Comparison of ENCODE assay signal across 17 cellular contexts in genomic region chr5:40603378-40603777, GRCh38.
DNase-seq lines count a peak whose midpoint lies in the region; ATAC-seq and TF ChIP-seq lines count a peak whose summit lies in the region.
"Had no signal": no experiment of that assay in that cellular context is flagged by ENCODE, and none has a peak within 500 bp of the region (broad histone marks: within the 10 kb centered on the region; RNA-seq: fewer than 3 reads in every experiment).

No MANE protein-coding gene starts in this region.

- ATAC-seq in T-helper 17 cell (no peak), HG03378 (IDR thresholded peaks at IDR 0.05; ENCODE audit: unreplicated experiment) (no peak)
- ATAC-seq: activated naive CD8-positive, alpha-beta T cell treated with anti-CD3 and anti-CD28 coated beads, Interleukin-2, amount 50 U/mL, for 24 hours; left colon had no signal

- no peak overlapping the region for H3K27ac Mint-ChIP-seq in T-helper 17 cell
- no peak overlapping the region for H3K27ac Mint-ChIP-seq in activated naive CD4-positive, alpha-beta T cell treated with anti-CD3 and anti-CD28 coated beads for 36 hours
- H3K27ac Mint-ChIP-seq: activated naive CD8-positive, alpha-beta T cell treated with anti-CD3 and anti-CD28 coated beads, Interleukin-2, amount 50 U/mL, for 24 hours had no signal

- H3K4me3 Mint-ChIP-seq in T-helper 17 cell, result no peak overlapping the region
- H3K4me3 Mint-ChIP-seq in activated naive CD4-positive, alpha-beta T cell treated with anti-CD3 and anti-CD28 coated beads for 36 hours, result no peak overlapping the region
- H3K4me3 Mint-ChIP-seq: activated naive CD8-positive, alpha-beta T cell treated with anti-CD3 and anti-CD28 coated beads, Interleukin-2, amount 50 U/mL, for 24 hours had no signal

- no peak overlapping the region for H3K27ac ChIP-seq in osteoblast (ENCODE audit: low read depth, low read length)
- H3K27ac ChIP-seq: hepatocyte, KMS-11, ovary had no signal

- H3K9me3 Mint-ChIP-seq in activated naive CD4-positive, alpha-beta T cell treated with anti-CD3 and anti-CD28 coated beads for 36 hours, result no peaks in the 10 kb centered on the region
- H3K9me3 Mint-ChIP-seq: activated naive CD8-positive, alpha-beta T cell treated with anti-CD3 and anti-CD28 coated beads, Interleukin-2, amount 50 U/mL, for 24 hours had no signal

- peaks cover 34% of the 10 kb centered on the region for H3K4me1 Mint-ChIP-seq in T-helper 17 cell
- peaks cover 47% of the 10 kb centered on the region for H3K4me1 Mint-ChIP-seq in activated naive CD4-positive, alpha-beta T cell treated with anti-CD3 and anti-CD28 coated beads for 36 hours (ENCODE audit: low read depth)

- no peak overlapping the region for H3K4me2 ChIP-seq in osteoblast (ENCODE audit: insufficient read depth, low read length)
- H3K4me2 ChIP-seq: hepatocyte, KMS-11 had no signal

- H3K27me3 ChIP-seq in MG63 (no peaks in the 10 kb centered on the region), osteoblast (ENCODE audit: insufficient read depth, low read length) (no peaks in the 10 kb centered on the region)
- H3K27me3 ChIP-seq: hepatocyte, ovary had no signal

- no peaks in the 10 kb centered on the region for H3K27me3 Mint-ChIP-seq in T-helper 17 cell
- H3K27me3 Mint-ChIP-seq in activated naive CD4-positive, alpha-beta T cell treated with anti-CD3 and anti-CD28 coated beads for 36 hours (ENCODE audit: low read depth), result no peaks in the 10 kb centered on the region
- H3K27me3 Mint-ChIP-seq: activated naive CD8-positive, alpha-beta T cell treated with anti-CD3 and anti-CD28 coated beads, Interleukin-2, amount 50 U/mL, for 24 hours had no signal

- intact Hi-C loops in activated naive CD4-positive, alpha-beta T cell treated with anti-CD3 and anti-CD28 coated beads for 36 hours (cut with micrococcal nuclease), result no loop called here

- H3K79me2 ChIP-seq in osteoblast (ENCODE audit: insufficient read depth, low read length), result no peaks in the 10 kb centered on the region
- H3K79me2 ChIP-seq: hepatocyte had no signal

- CTCF ChIA-PET in activated naive CD4-positive, alpha-beta T cell treated with anti-CD3 and anti-CD28 coated beads for 36 hours (lab: Charles Lee), result no interaction called here

- H3K4me3 ChIP-seq in MG63, result no peak overlapping the region
- no peak overlapping the region for H3K4me3 ChIP-seq in choroid plexus epithelial cell (ENCODE audit: low read depth, low read length)
- H3K4me3 ChIP-seq in osteoblast (ENCODE audit: insufficient read depth, low read length), result no peak overlapping the region
- H3K4me3 ChIP-seq: hepatocyte, ovary had no signal

- no peaks in the 10 kb centered on the region for H4K20me1 ChIP-seq in osteoblast (ENCODE audit: insufficient read depth, low read length)

- peaks cover 10% of the 10 kb centered on the region for H3K4me1 ChIP-seq in osteoblast (ENCODE audit: insufficient read depth, low read length)

- no peaks in the 10 kb centered on the region for H3K36me3 ChIP-seq in MG63
- no peaks in the 10 kb centered on the region for H3K36me3 ChIP-seq in osteoblast (ENCODE audit: insufficient read depth, low read length)
- H3K36me3 ChIP-seq: ovary had no signal

- TF ChIP-seq CTCF in choroid plexus epithelial cell (conservative IDR thresholded peaks at IDR 0.05; ENCODE audit: low read depth, low read length), result no peak
- no peak for TF ChIP-seq CTCF in osteoblast (IDR thresholded peaks at IDR 0.05; ENCODE audit: extremely low read depth, low read depth, low read length)

- H3K9me3 ChIP-seq in MG63 (no peaks in the 10 kb centered on the region), osteoblast (ENCODE audit: low read depth, low read length) (no peaks in the 10 kb centered on the region), T-helper 17 cell (ENCODE audit: control insufficient read depth, low read length, poor library complexity, severe bottlenecking) (no peaks in the 10 kb centered on the region)
- H3K9me3 ChIP-seq: ovary had no signal

- H2AFZ ChIP-seq in osteoblast (ENCODE audit: low read length), result no peak overlapping the region
- H2AFZ ChIP-seq: hepatocyte had no signal

- peaks cover 3% of the 10 kb centered on the region for H3K36me3 Mint-ChIP-seq in T-helper 17 cell (ENCODE audit: low read depth)
- H3K36me3 Mint-ChIP-seq in activated naive CD4-positive, alpha-beta T cell treated with anti-CD3 and anti-CD28 coated beads for 36 hours (ENCODE audit: low read depth), result no peaks in the 10 kb centered on the region

- DNase-seq in Daoy (ENCODE audit: low read depth) (peak; percentile 6), MG63 (peak; percentile 16), choroid plexus epithelial cell (ENCODE audit: low read depth) (peak; percentile 13), osteoblast (ENCODE audit: insufficient read length, low spot score, missing footprints) (peak; percentile 17), T-helper 17 cell (no peak)
- DNase-seq in activated naive CD4-positive, alpha-beta T cell treated with anti-CD3 and anti-CD28 coated beads for 36 hours, result no peak
- DNase-seq: activated CD4-positive, CD25-positive, alpha-beta regulatory T cell; activated naive CD8-positive, alpha-beta T cell treated with anti-CD3 and anti-CD28 coated beads, Interleukin-2, amount 50 U/mL, for 24 hours; central memory CD4-positive, alpha-beta T cell; left colon; ovary; SHP77 treated with DMSO at 0.1 percent for 48 hours; stimulated activated CD4-positive, alpha-beta T cell treated with anti-CD3 and anti-CD28 coated beads, Interleukin-2, amount 100 ng/mL, for 48 hours; substantia nigra had no signal

Comparison
In these comparisons a context has a peak if more than half of its experiments do, and no peak if none do; other contexts are left out.
1. DNase-seq: peak in Daoy (single experiment), MG63 (single experiment), choroid plexus epithelial cell (single experiment) and osteoblast (single experiment); none in T-helper 17 cell (0 of 3) and activated naive CD4-positive, alpha-beta T cell treated with anti-CD3 and anti-CD28 coated beads for 36 hours (single experiment).